1 cellular context compared by ENCODE assay signal in genomic region chr5:122775713-122776084, GRCh38.
TF ChIP-seq lines count a peak whose summit lies in the region.

No MANE protein-coding gene starts in this region.

TF ChIP-seq in HepG2, 621 proteins besides CTCF, POLR2A, EP300 and RAD21 (continued from another document):
- TF ChIP-seq HMGXB4 (CRISPR knock-in tag; IDR thresholded peaks at IDR 0.05; ENCODE audit: borderline replicate concordance in 1 of 2, low read depth in 1 of 2) (peak in 1 of 2 experiments; percentile 53; a peak in 1 of 4 replicates), NAIF1 (CRISPR knock-in tag; IDR thresholded peaks at IDR 0.05; ENCODE audit: borderline replicate concordance) (no peak), PRDM10 (CRISPR knock-in tag; IDR thresholded peaks at IDR 0.05; ENCODE audit: low read depth) (no peak), ZNF546 (CRISPR knock-in tag; conservative IDR thresholded peaks at IDR 0.05) (0 out of 2 replicates have a peak, but pooled peaks have one; percentile 2), ZBTB10 (CRISPR knock-in tag; IDR thresholded peaks at IDR 0.05; ENCODE audit: borderline replicate concordance) (no peak), ZNF33A (CRISPR knock-in tag; IDR thresholded peaks at IDR 0.05; ENCODE audit: borderline replicate concordance) (no peak), ZNF615 (CRISPR knock-in tag; IDR thresholded peaks at IDR 0.05; ENCODE audit: borderline replicate concordance) (no peak), PHF5A (CRISPR knock-in tag; IDR thresholded peaks at IDR 0.05; ENCODE audit: low read depth, unreplicated experiment) (no peak), MEIS1 (CRISPR knock-in tag; IDR thresholded peaks at IDR 0.05; ENCODE audit: borderline replicate concordance) (no peak), DRAP1 (CRISPR knock-in tag; IDR thresholded peaks at IDR 0.05) (no peak), NR0B2 (CRISPR knock-in tag; IDR thresholded peaks at IDR 0.05) (no peak), FOXK1 (CRISPR knock-in tag; IDR thresholded peaks at IDR 0.05; ENCODE audit: borderline replicate concordance, low read depth) (no peak), PRDM15 (CRISPR knock-in tag; IDR thresholded peaks at IDR 0.05) (no peak), ARID2 (CRISPR knock-in tag; IDR thresholded peaks at IDR 0.05; ENCODE audit: borderline replicate concordance) (peak; percentile 82; the same call in 1 of the 2 replicates), ELF3 (CRISPR knock-in tag; IDR thresholded peaks at IDR 0.05) (no peak), THYN1 (CRISPR knock-in tag; IDR thresholded peaks at IDR 0.05; ENCODE audit: borderline replicate concordance, low read depth) (0 out of 2 replicates have a peak, but pooled peaks have one; percentile 9), SMYD3 (CRISPR knock-in tag; IDR thresholded peaks at IDR 0.05) (0 out of 2 replicates have a peak, but pooled peaks have one; percentile 59), MAFK (conservative IDR thresholded peaks at IDR 0.05 in 1 of 2, IDR thresholded peaks at IDR 0.05 in 1 of 2; ENCODE audit: low read length in 2 of 2) (no peak)
